1 cellular context compared by ENCODE assay signal in the genomic region with DNA sequence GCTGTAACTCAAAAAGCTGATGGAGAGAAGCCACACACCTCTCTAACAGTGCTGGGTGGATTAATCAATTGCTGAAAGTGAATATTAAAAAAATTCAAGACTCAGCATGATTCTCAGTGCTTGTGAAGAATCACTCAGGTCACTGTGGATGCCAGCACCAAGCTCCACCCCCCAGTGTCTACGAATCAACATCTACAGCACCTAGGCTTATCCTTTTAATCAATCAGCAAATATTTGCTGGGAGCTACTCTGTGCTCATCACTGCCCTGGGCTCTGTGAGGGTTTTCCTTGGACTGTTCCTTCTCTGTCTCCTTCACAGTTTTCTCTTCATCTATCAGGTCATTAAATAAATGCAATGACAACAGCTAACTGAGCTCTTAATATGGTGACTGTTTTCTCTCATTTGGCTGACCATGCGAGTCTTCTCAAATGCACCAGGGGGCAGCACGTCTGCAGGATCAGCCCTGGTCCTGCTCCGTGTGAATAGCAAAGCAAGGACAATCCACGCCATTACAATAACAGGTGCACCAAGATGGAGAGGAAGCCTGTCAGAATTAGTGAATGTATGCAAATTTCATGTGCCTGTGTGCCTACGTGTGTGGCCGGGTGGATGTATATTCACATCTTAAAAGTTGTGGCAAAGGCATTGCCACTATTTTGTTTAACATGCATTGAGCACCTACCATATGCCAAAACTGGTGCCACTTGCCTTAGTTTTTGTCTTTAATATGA.
TF ChIP-seq lines count a peak whose summit lies in the region.

No MANE protein-coding gene starts in this region.

TF ChIP-seq in IMR-90, 13 proteins besides CTCF, POLR2A, EP300 and RAD21 (continued from another document):
- TF ChIP-seq, protein P1, sequence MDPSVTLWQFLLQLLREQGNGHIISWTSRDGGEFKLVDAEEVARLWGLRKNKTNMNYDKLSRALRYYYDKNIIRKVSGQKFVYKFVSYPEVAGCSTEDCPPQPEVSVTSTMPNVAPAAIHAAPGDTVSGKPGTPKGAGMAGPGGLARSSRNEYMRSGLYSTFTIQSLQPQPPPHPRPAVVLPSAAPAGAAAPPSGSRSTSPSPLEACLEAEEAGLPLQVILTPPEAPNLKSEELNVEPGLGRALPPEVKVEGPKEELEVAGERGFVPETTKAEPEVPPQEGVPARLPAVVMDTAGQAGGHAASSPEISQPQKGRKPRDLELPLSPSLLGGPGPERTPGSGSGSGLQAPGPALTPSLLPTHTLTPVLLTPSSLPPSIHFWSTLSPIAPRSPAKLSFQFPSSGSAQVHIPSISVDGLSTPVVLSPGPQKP (IDR thresholded peaks at IDR 0.05; ENCODE audit: borderline replicate concordance, low read depth, low read length): no peak
